In genomic region chr3:121545049-121545563, GRCh38 we compare ENCODE assay signal across 1 cellular context.
TF ChIP-seq lines count a peak whose summit lies in the region.

No MANE protein-coding gene starts in this region.

TF ChIP-seq in K562, 482 proteins besides CTCF, POLR2A, EP300 and RAD21:
- TF ChIP-seq TAF1 (IDR thresholded peaks at IDR 0.05; ENCODE audit: control insufficient read depth, extremely low read depth, insufficient read depth, low read length, severe bottlenecking) (peak; percentile 35), MBD2 (IDR thresholded peaks at IDR 0.05; ENCODE audit: borderline replicate concordance, low read depth) (no peak), MEF2A (IDR thresholded peaks at IDR 0.05; ENCODE audit: control insufficient read depth, low read depth, low read length) (peak; percentile 56; the same call in 1 of the 2 replicates), MEF2D (tag; conservative IDR thresholded peaks at IDR 0.05; ENCODE audit: low read depth) (0 out of 2 replicates have a peak, but pooled peaks have one; percentile 19)
